In genomic region chr3:3342141-3342540, GRCh38 we compare ENCODE assay signal across 3 cellular contexts.
TF ChIP-seq lines count a peak whose summit lies in the region.

No MANE protein-coding gene starts in this region.

TF ChIP-seq in HepG2, 621 proteins besides CTCF, POLR2A, EP300 and RAD21:
- TF ChIP-seq MAFK (conservative IDR thresholded peaks at IDR 0.05 in 1 of 2, IDR thresholded peaks at IDR 0.05 in 1 of 2; ENCODE audit: low read length in 2 of 2) (peak; percentile 25 to 74; a peak in 2 of 4 replicates), MAFF (IDR thresholded peaks at IDR 0.05; ENCODE audit: low read depth, low read length) (peak; percentile 64), LBX2 (CRISPR knock-in tag; IDR thresholded peaks at IDR 0.05; ENCODE audit: borderline replicate concordance) (no peak), TBL1XR1 (IDR thresholded peaks at IDR 0.05; ENCODE audit: borderline replicate concordance, low read length, partially characterized antibody) (no peak), NR1H2 (CRISPR knock-in tag; IDR thresholded peaks at IDR 0.05; ENCODE audit: borderline replicate concordance, low read depth) (no peak)
TF ChIP-seq in HepG2: peak in this region for 2.

TF ChIP-seq in IMR-90, 13 proteins besides CTCF, POLR2A, EP300 and RAD21:
- peak; percentile 31; the same call in 1 of the 2 replicates for TF ChIP-seq MAFK (IDR thresholded peaks at IDR 0.05; ENCODE audit: low read depth, low read length)
- no peak for TF ChIP-seq MAZ (IDR thresholded peaks at IDR 0.05; ENCODE audit: borderline replicate concordance, low read depth, low read length)

TF ChIP-seq in K562, 482 proteins besides CTCF, POLR2A, EP300 and RAD21:
- TF ChIP-seq ZNF212 (CRISPR knock-in tag; IDR thresholded peaks at IDR 0.05) (no peak), C11orf30 (IDR thresholded peaks at IDR 0.05; ENCODE audit: low read depth) (0 out of 2 replicates have a peak, but pooled peaks have one; percentile 18), ZNF584 (CRISPR knock-in tag; IDR thresholded peaks at IDR 0.05; ENCODE audit: low read depth) (no peak), MAFK (IDR thresholded peaks at IDR 0.05; ENCODE audit: low read length) (peak; percentile 34; the same call in 1 of the 2 replicates), POLR2AphosphoS5 (IDR thresholded peaks at IDR 0.05; ENCODE audit: control insufficient read depth, insufficient read depth, low read depth, low read length) (no peak), MAFG (tag; conservative IDR thresholded peaks at IDR 0.05) (peak; percentile 58), SMARCB1 (IDR thresholded peaks at IDR 0.05; ENCODE audit: insufficient read length, low read depth) (no peak), ZNF316 (IDR thresholded peaks at IDR 0.05) (peak; percentile 50), KDM1A (IDR thresholded peaks at IDR 0.05) (no peak)
- TF ChIP-seq, protein P1, sequence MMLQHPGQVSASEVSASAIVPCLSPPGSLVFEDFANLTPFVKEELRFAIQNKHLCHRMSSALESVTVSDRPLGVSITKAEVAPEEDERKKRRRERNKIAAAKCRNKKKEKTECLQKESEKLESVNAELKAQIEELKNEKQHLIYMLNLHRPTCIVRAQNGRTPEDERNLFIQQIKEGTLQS (IDR thresholded peaks at IDR 0.05) = no peak
- TF ChIP-seq, protein P1 (CRISPR knock-in tag; conservative IDR thresholded peaks at IDR 0.05) = no peak
- TF ChIP-seq, protein P2, sequence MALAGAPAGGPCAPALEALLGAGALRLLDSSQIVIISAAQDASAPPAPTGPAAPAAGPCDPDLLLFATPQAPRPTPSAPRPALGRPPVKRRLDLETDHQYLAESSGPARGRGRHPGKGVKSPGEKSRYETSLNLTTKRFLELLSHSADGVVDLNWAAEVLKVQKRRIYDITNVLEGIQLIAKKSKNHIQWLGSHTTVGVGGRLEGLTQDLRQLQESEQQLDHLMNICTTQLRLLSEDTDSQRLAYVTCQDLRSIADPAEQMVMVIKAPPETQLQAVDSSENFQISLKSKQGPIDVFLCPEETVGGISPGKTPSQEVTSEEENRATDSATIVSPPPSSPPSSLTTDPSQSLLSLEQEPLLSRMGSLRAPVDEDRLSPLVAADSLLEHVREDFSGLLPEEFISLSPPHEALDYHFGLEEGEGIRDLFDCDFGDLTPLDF (CRISPR knock-in tag; IDR thresholded peaks at IDR 0.05) = no peak
